19 cellular contexts compared by ENCODE assay signal in genomic region chr22:49390954-49391353, GRCh38.
DNase-seq lines count a peak whose midpoint lies in the region; ATAC-seq, FAIRE-seq and TF ChIP-seq lines count a peak whose summit lies in the region.
"Had no signal": no experiment of that assay in that cellular context is flagged by ENCODE, and none has a peak within 500 bp of the region (broad histone marks: within the 10 kb centered on the region; RNA-seq: fewer than 3 reads in every experiment).

No MANE protein-coding gene starts in this region.

- peaks cover 13% of the 10 kb centered on the region for H3K9me3 Mint-ChIP-seq in activated naive CD4-positive, alpha-beta T cell treated with anti-CD3 and anti-CD28 coated beads for 36 hours

- intact Hi-C loops in sciatic nerve (cut with DNase I) (no loop called here), mammary epithelial cell (cut with micrococcal nuclease) (no loop called here)
- intact Hi-C loops in activated naive CD4-positive, alpha-beta T cell treated with anti-CD3 and anti-CD28 coated beads for 36 hours (cut with micrococcal nuclease): no loop called here

- BruUV-seq in mammary epithelial cell (replicated peaks; lab: Mats Ljungman, UMichigan): no TSS peak

- CTCF ChIA-PET in activated naive CD4-positive, alpha-beta T cell treated with anti-CD3 and anti-CD28 coated beads for 36 hours (lab: Charles Lee): no interaction called here
- CTCF ChIA-PET in mammary epithelial cell (lab: Charles Lee; ENCODE audit: low non-redundant PET): no interaction called here

- H3K9me3 ChIP-seq in mammary epithelial cell (replicated peaks; ENCODE audit: insufficient read depth, low read length): peaks cover 46% of the 10 kb centered on the region
- H3K9me3 ChIP-seq: BE2C, Caco-2 had no signal

- in situ Hi-C loops in mammary epithelial cell (cut with MboI; ENCODE audit: low sequenced_read_pairs in 2 of 2): no loop called here

- no peaks in the 10 kb centered on the region for H4K20me1 ChIP-seq in mammary epithelial cell (ENCODE audit: insufficient read depth, low read length)

- FAIRE-seq in RCC 7860 (lab: Jason Lieb, UNC) (peak; percentile 44), endometrium (lab: Jason Lieb, UNC) (peak; percentile 48)
- FAIRE-seq: H1, HepG2 had no signal

- peaks cover 2% of the 10 kb centered on the region for H3K36me3 Mint-ChIP-seq in activated naive CD4-positive, alpha-beta T cell treated with anti-CD3 and anti-CD28 coated beads for 36 hours (ENCODE audit: low read depth)
- H3K36me3 Mint-ChIP-seq: CD4-positive, CD25-positive, alpha-beta regulatory T cell; CD8-positive, alpha-beta memory T cell; IgD-negative memory B cell had no signal

- dilution Hi-C loops in mammary epithelial cell (cut with HindIII; ENCODE audit: low sequenced_read_pairs): no loop called here

- no peaks in the 10 kb centered on the region for H3K4me1 Mint-ChIP-seq in activated naive CD4-positive, alpha-beta T cell treated with anti-CD3 and anti-CD28 coated beads for 36 hours (ENCODE audit: low read depth)
- H3K4me1 Mint-ChIP-seq: CD4-positive, CD25-positive, alpha-beta regulatory T cell; CD8-positive, alpha-beta memory T cell; H9; IgD-negative memory B cell had no signal

- H3K79me2 ChIP-seq in mammary epithelial cell (ENCODE audit: insufficient read depth, low read length): no peaks in the 10 kb centered on the region

- no peak overlapping the region for H2AFZ ChIP-seq in mammary epithelial cell (ENCODE audit: low read depth, low read length)

- H3K9ac ChIP-seq in mammary epithelial cell (ENCODE audit: insufficient read depth, low read length): no peak overlapping the region

- H3K27ac Mint-ChIP-seq in activated naive CD4-positive, alpha-beta T cell treated with anti-CD3 and anti-CD28 coated beads for 36 hours: no peak overlapping the region
- H3K27ac Mint-ChIP-seq: CD4-positive, CD25-positive, alpha-beta regulatory T cell; CD8-positive, alpha-beta memory T cell; H9; IgD-negative memory B cell had no signal

- H3K4me3 ChIP-seq in mammary epithelial cell (replicated peaks in 1 of 3; ENCODE audit: insufficient read depth in 1 of 3, low read depth in 2 of 3, low read length in 3 of 3): no peak overlapping the region

- 93% methylated on average over 7 of the region's 7 CpGs for WGBS in mammary epithelial cell (ENCODE audit: low coverage, missing lambda C conversion rate)

- no peaks in the 10 kb centered on the region for H3K36me3 ChIP-seq in mammary epithelial cell (ENCODE audit: insufficient read depth, low read length)
- H3K36me3 ChIP-seq: BE2C had no signal

- no peaks in the 10 kb centered on the region for H3K27me3 ChIP-seq in mammary epithelial cell (ENCODE audit: insufficient read depth, low read length)
- H3K27me3 ChIP-seq: BE2C had no signal

- ATAC-seq in sciatic nerve (no peak), GM18868 (IDR thresholded peaks at IDR 0.05; ENCODE audit: unreplicated experiment) (no peak)
- ATAC-seq: HepG2 had no signal

- H3K4me3 Mint-ChIP-seq in activated naive CD4-positive, alpha-beta T cell treated with anti-CD3 and anti-CD28 coated beads for 36 hours: no peak overlapping the region
- H3K4me3 Mint-ChIP-seq: CD4-positive, CD25-positive, alpha-beta regulatory T cell; CD8-positive, alpha-beta memory T cell; H9; IgD-negative memory B cell had no signal

- no peak overlapping the region for H3K4me2 ChIP-seq in mammary epithelial cell (ENCODE audit: insufficient read depth, low read depth, low read length)

- H3K27ac ChIP-seq in mammary epithelial cell (ENCODE audit: insufficient read depth, low read depth, low read length): no peak overlapping the region

- H3K4me1 ChIP-seq in mammary epithelial cell (ENCODE audit: insufficient read depth, low read length): no peaks in the 10 kb centered on the region
- H3K4me1 ChIP-seq: BE2C, Caco-2 had no signal

- no peak for TF ChIP-seq CTCF in mammary epithelial cell (conservative IDR thresholded peaks at IDR 0.05 in 1 of 2, IDR thresholded peaks at IDR 0.05 in 1 of 2; ENCODE audit: extremely low read depth in 1 of 2, insufficient read depth in 1 of 2, low read depth in 1 of 2, low read length in 2 of 2)

- DNase-seq in RCC 7860 (ENCODE audit: low spot score) (no peak), sciatic nerve (ENCODE audit: low spot score) (peak; percentile 15), mammary epithelial cell (no peak)
- no peak for DNase-seq in activated naive CD4-positive, alpha-beta T cell treated with anti-CD3 and anti-CD28 coated beads for 36 hours
- DNase-seq: ACHN; BE2C; C1 segment of cervical spinal cord; Caco-2; CD4-positive, CD25-positive, alpha-beta regulatory T cell; CD8-positive, alpha-beta memory T cell; DMS153; DMS79; GF-D8 had no signal

- peaks cover 16% of the 10 kb centered on the region for H3K27me3 Mint-ChIP-seq in activated naive CD4-positive, alpha-beta T cell treated with anti-CD3 and anti-CD28 coated beads for 36 hours (ENCODE audit: low read depth)
- H3K27me3 Mint-ChIP-seq: CD4-positive, CD25-positive, alpha-beta regulatory T cell had no signal
